ENCODE assay signal across 1 cellular context in the genomic region with DNA sequence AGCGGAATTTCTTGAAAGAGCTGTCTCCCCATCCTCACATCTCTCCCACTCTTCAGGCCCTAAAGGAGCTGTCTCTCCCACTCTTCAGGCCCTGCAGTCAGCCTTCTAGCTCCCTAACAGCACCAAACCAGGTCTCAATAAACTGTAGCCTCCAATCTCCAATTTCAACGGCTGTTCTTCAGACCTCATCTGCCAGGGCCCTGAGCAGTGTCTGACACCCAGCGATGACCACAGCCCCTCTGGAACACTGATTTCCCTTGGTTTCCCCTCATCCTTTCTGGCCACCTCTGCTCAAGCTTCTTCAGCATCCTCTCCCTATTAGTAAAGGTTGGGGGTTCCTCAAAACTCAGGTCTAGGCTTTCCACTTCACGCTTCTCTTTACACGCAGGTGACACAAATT.
TF ChIP-seq lines count a peak whose summit lies in the region.

No MANE protein-coding gene starts in this region.

TF ChIP-seq in WTC11, 78 proteins besides CTCF, POLR2A, EP300 and RAD21:
- TF ChIP-seq, protein P1, sequence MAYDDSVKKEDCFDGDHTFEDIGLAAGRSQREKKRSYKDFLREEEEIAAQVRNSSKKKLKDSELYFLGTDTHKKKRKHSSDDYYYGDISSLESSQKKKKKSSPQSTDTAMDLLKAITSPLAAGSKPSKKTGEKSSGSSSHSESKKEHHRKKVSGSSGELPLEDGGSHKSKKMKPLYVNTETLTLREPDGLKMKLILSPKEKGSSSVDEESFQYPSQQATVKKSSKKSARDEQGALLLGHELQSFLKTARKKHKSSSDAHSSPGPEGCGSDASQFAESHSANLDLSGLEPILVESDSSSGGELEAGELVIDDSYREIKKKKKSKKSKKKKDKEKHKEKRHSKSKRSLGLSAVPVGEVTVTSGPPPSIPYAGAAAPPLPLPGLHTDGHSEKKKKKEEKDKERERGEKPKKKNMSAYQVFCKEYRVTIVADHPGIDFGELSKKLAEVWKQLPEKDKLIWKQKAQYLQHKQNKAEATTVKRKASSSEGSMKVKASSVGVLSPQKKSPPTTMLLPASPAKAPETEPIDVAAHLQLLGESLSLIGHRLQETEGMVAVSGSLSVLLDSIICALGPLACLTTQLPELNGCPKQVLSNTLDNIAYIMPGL (CRISPR knock-in tag; IDR thresholded peaks at IDR 0.05): no peak
- TF ChIP-seq GRHL2 (CRISPR knock-in tag; IDR thresholded peaks at IDR 0.05; ENCODE audit: insufficient replicate concordance, severe bottlenecking): no peak
- no peak for TF ChIP-seq JAZF1 (CRISPR knock-in tag; IDR thresholded peaks at IDR 0.05)
- no peak for TF ChIP-seq PRRX2 (CRISPR knock-in tag; IDR thresholded peaks at IDR 0.05)
- TF ChIP-seq, protein P2, sequence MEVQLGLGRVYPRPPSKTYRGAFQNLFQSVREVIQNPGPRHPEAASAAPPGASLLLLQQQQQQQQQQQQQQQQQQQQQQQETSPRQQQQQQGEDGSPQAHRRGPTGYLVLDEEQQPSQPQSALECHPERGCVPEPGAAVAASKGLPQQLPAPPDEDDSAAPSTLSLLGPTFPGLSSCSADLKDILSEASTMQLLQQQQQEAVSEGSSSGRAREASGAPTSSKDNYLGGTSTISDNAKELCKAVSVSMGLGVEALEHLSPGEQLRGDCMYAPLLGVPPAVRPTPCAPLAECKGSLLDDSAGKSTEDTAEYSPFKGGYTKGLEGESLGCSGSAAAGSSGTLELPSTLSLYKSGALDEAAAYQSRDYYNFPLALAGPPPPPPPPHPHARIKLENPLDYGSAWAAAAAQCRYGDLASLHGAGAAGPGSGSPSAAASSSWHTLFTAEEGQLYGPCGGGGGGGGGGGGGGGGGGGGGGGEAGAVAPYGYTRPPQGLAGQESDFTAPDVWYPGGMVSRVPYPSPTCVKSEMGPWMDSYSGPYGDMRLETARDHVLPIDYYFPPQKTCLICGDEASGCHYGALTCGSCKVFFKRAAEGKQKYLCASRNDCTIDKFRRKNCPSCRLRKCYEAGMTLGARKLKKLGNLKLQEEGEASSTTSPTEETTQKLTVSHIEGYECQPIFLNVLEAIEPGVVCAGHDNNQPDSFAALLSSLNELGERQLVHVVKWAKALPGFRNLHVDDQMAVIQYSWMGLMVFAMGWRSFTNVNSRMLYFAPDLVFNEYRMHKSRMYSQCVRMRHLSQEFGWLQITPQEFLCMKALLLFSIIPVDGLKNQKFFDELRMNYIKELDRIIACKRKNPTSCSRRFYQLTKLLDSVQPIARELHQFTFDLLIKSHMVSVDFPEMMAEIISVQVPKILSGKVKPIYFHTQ (CRISPR knock-in tag; IDR thresholded peaks at IDR 0.05): no peak
- TF ChIP-seq FOXJ3 (CRISPR knock-in tag; IDR thresholded peaks at IDR 0.05; ENCODE audit: borderline replicate concordance): no peak
- TF ChIP-seq FOXP1 (CRISPR knock-in tag; IDR thresholded peaks at IDR 0.05; ENCODE audit: borderline replicate concordance): no peak
- no peak for TF ChIP-seq ATF1 (CRISPR knock-in tag; IDR thresholded peaks at IDR 0.05)
- no peak for TF ChIP-seq JUN (CRISPR knock-in tag; IDR thresholded peaks at IDR 0.05)
- TF ChIP-seq ZNF219 (CRISPR knock-in tag; IDR thresholded peaks at IDR 0.05; ENCODE audit: borderline replicate concordance): no peak
- TF ChIP-seq, protein P3, sequence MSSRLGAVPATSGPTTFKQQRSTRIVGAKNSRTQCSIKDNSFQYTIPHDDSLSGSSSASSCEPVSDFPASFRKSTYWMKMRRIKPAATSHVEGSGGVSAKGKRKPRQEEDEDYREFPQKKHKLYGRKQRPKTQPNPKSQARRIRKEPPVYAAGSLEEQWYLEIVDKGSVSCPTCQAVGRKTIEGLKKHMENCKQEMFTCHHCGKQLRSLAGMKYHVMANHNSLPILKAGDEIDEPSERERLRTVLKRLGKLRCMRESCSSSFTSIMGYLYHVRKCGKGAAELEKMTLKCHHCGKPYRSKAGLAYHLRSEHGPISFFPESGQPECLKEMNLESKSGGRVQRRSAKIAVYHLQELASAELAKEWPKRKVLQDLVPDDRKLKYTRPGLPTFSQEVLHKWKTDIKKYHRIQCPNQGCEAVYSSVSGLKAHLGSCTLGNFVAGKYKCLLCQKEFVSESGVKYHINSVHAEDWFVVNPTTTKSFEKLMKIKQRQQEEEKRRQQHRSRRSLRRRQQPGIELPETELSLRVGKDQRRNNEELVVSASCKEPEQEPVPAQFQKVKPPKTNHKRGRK (CRISPR knock-in tag; IDR thresholded peaks at IDR 0.05; ENCODE audit: borderline replicate concordance): no peak
- TF ChIP-seq, protein P4, sequence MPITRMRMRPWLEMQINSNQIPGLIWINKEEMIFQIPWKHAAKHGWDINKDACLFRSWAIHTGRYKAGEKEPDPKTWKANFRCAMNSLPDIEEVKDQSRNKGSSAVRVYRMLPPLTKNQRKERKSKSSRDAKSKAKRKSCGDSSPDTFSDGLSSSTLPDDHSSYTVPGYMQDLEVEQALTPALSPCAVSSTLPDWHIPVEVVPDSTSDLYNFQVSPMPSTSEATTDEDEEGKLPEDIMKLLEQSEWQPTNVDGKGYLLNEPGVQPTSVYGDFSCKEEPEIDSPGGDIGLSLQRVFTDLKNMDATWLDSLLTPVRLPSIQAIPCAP (CRISPR knock-in tag; IDR thresholded peaks at IDR 0.05): no peak
- no peak for TF ChIP-seq IRF2 (CRISPR knock-in tag; IDR thresholded peaks at IDR 0.05; ENCODE audit: borderline replicate concordance, low read depth)
- TF ChIP-seq ETV6 (CRISPR knock-in tag; IDR thresholded peaks at IDR 0.05): no peak
